Comparison of ENCODE assay signal across 11 cellular contexts in the genomic region with DNA sequence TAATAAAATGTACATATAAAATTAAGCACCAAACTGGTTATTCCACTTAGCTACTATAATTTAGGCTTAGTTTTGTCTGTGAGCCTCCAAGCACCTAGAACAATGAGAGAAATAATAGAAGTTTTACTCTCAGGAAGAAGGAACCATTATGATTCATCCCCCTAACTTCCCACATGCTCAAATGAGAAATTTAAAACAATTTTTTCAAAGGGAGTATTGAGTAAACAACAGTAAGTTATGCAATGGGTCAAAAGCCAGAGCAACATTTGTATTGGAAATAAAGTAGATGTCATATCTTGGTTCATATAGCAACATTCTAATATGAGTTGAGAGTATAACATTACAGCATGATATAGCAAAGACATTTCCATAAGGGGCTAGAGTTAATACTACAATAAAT. TPM values are rescaled to one million over a fixed set of nuclear protein-coding genes. Genes with fewer than 3 reads are reported as not detected.
DNase-seq lines count a peak whose midpoint lies in the region; ATAC-seq and TF ChIP-seq lines count a peak whose summit lies in the region.
"Had no signal": no experiment of that assay in that cellular context is flagged by ENCODE, and none has a peak within 500 bp of the region (broad histone marks: within the 10 kb centered on the region; RNA-seq: fewer than 3 reads in every experiment).

No MANE protein-coding gene starts in this region.

- no peak for ATAC-seq in HG03571 (IDR thresholded peaks at IDR 0.05; ENCODE audit: unreplicated experiment)

- no peaks in the 10 kb centered on the region for H3K9me3 ChIP-seq in osteoblast (ENCODE audit: low read depth, low read length)
- H3K9me3 ChIP-seq: Caco-2 had no signal

- peak overlapping the region; percentile 71 for H3K27ac ChIP-seq in osteoblast (ENCODE audit: low read depth, low read length)

- DNase-seq in Daoy (ENCODE audit: low read depth), result peak; percentile 24
- DNase-seq in OCI-M1 (lab: John Stamatoyannopoulos, UW), result peak; percentile 18
- DNase-seq in epithelial cell of esophagus (ENCODE audit: low read depth), result peak; percentile 69
- no peak for DNase-seq in osteoblast (ENCODE audit: insufficient read length, low spot score, missing footprints)
- no peak for DNase-seq in NCI-H510A (lab: John Stamatoyannopoulos, UW)
- no peak for DNase-seq in activated naive CD4-positive, alpha-beta T cell treated with Interleukin-2 at 50 U/mL for 16 hours
- no peak for DNase-seq in NCI-H1694 (lab: John Stamatoyannopoulos, UW)
- DNase-seq: Caco-2, GOT3 had no signal

- H3K36me3 ChIP-seq in osteoblast (ENCODE audit: insufficient read depth, low read length), result no peaks in the 10 kb centered on the region

- no peak overlapping the region for H2AFZ ChIP-seq in osteoblast (ENCODE audit: low read length)

- no peaks in the 10 kb centered on the region for H4K20me1 ChIP-seq in osteoblast (ENCODE audit: insufficient read depth, low read length)

- H3K27me3 ChIP-seq in osteoblast (ENCODE audit: insufficient read depth, low read length), result no peaks in the 10 kb centered on the region

- no peak overlapping the region for H3K4me3 ChIP-seq in epithelial cell of esophagus (ENCODE audit: low read length)
- H3K4me3 ChIP-seq in osteoblast (ENCODE audit: insufficient read depth, low read length), result no peak overlapping the region

- TF ChIP-seq CTCF in epithelial cell of esophagus (IDR thresholded peaks at IDR 0.05; ENCODE audit: insufficient read depth, low read depth, low read length, missing control alignments) (no peak), osteoblast (IDR thresholded peaks at IDR 0.05; ENCODE audit: extremely low read depth, low read depth, low read length) (no peak)

- peaks cover 8% of the 10 kb centered on the region for H3K79me2 ChIP-seq in osteoblast (ENCODE audit: insufficient read depth, low read length)

- H3K4me2 ChIP-seq in osteoblast (ENCODE audit: insufficient read depth, low read length), result peak overlapping the region; percentile 38

- peaks cover 57% of the 10 kb centered on the region for H3K4me1 ChIP-seq in osteoblast (ENCODE audit: insufficient read depth, low read length)

RNA-seq across cellular contexts. Expression of a gene that starts 32.1 kb away (rescaled TPM):
- total RNA-seq in Daoy (2014; rRNA removed; shearing (Covaris generic)), result 0.15 and 1.6 TPM in 2 replicates
- total RNA-seq in osteoblast, result 30.8 and 37.4 TPM in 2 replicates
- total RNA-seq: T-helper 1 cell treated with Interleukin-12 subunit alpha and Interleukin-12 subunit beta and Interleukin-4 antibody, amounts not matched to agents 30 ng/mL and 1 ng/mL, for 36 hours had no signal

Comparison
In these comparisons a context has a peak if more than half of its experiments do, and no peak if none do; other contexts are left out.
1. DNase-seq: peak in Daoy (single experiment), OCI-M1 (single experiment) and epithelial cell of esophagus (single experiment); none in osteoblast (single experiment), NCI-H510A (single experiment), activated naive CD4-positive, alpha-beta T cell treated with Interleukin-2 at 50 U/mL for 16 hours (single experiment) and NCI-H1694 (single experiment).
2. RNA of a gene that starts 32.1 kb away (total RNA-seq): 30.8 to 37.4 TPM in osteoblast; 0.15 to 1.6 TPM in Daoy; every median in the first group is over 10 times any median in the second.